In the genomic region with DNA sequence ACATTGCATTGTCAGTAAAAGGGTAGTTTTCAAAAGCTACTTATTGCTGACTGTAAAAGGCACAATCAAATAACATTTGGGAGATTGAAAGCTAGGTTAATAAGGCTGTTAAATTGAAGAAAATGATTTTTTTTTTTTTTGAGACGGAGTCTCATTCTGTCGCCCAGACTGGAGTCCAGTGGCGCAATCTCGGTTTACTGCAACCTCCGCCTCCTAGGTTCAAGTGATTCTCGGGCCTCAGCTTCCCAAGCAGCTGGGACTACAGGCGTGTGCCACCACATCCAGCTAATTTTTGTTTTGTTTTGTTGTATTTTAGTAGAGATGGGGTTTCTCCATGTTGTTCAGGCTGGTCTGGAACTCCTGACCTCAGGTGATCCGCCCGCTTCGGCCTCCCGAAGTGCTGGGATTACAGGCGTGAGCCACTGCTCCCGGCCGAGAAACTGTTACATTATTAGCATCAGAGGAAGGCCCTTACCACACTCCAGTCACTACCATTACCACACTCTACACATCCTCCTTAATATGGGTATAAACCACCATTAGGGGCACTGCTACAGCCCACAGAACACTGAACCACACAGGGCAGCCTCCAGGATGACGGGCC, we compare ENCODE assay signal across 8 cellular contexts. TPM values are rescaled to one million over a fixed set of nuclear protein-coding genes. Genes with fewer than 3 reads are reported as not detected.
DNase-seq lines count a peak whose midpoint lies in the region; ATAC-seq and TF ChIP-seq lines count a peak whose summit lies in the region.

No MANE protein-coding gene starts in this region.

- H3K4me1 ChIP-seq in NT2/D1 (ENCODE audit: insufficient read depth, insufficient read length): no peaks in the 10 kb centered on the region
- H3K4me1 ChIP-seq in colonic mucosa: no peaks in the 10 kb centered on the region
- peaks cover 4% of the 10 kb centered on the region for H3K4me1 ChIP-seq in mucosa of stomach (ENCODE audit: control insufficient read depth, insufficient read depth, low read length)

- POLR2A ChIA-PET in GM10248 (lab: Yijun Ruan, JAX): interaction anchor here (0.6 kb wide), 1 partner anchor 14 kb away, joined by 5 read pairs; no protein-coding TSS in a partner anchor

- CTCF ChIA-PET in GM10248 (lab: Yijun Ruan, JAX): interaction anchor here (0.8 to 2.0 kb wide), 9 partner anchors 14 to 314 kb away, joined by 3 to 5 read pairs (median 4); a partner anchor contains a TSS

- ATAC-seq in GM18505 (IDR thresholded peaks at IDR 0.05; ENCODE audit: unreplicated experiment) (peak; percentile 25), HG03135 (IDR thresholded peaks at IDR 0.05; ENCODE audit: unreplicated experiment) (no peak)

- H3K9me3 ChIP-seq in NT2/D1 (ENCODE audit: insufficient read depth, low read length) (no peaks in the 10 kb centered on the region), colonic mucosa (no peaks in the 10 kb centered on the region), mucosa of stomach (ENCODE audit: control insufficient read depth, low read length) (no peaks in the 10 kb centered on the region)

- no peak for TF ChIP-seq POLR2A in GM18505 (IDR thresholded peaks at IDR 0.05; ENCODE audit: borderline replicate concordance, extremely low read depth, insufficient read depth, insufficient read length)

- H3K4me3 ChIP-seq in HFF-Myc (replicated peaks; ENCODE audit: low read depth, low read length): peak overlapping the region; percentile 91
- peak overlapping the region; percentile 87 for H3K4me3 ChIP-seq in NT2/D1 (ENCODE audit: insufficient read length, low read depth)
- H3K4me3 ChIP-seq in colonic mucosa: peak overlapping the region; percentile 97
- peak overlapping the region; percentile 96 for H3K4me3 ChIP-seq in mucosa of stomach (ENCODE audit: low read length)

- TF ChIP-seq CTCF in HFF-Myc (IDR thresholded peaks at IDR 0.05; ENCODE audit: low read depth, low read length, missing control alignments) (no peak), colonic mucosa (IDR thresholded peaks at IDR 0.05) (no peak), GM10248 (IDR thresholded peaks at IDR 0.05; ENCODE audit: control extremely low read depth, extremely low read depth, low read depth, missing control alignments) (no peak)

- H3K9ac ChIP-seq in NT2/D1 (ENCODE audit: insufficient read length, low read depth) (peak overlapping the region; percentile 90), colonic mucosa (ENCODE audit: low read depth in 2 of 2, low read length in 2 of 2) (peak overlapping the region; percentile 82 to 91), mucosa of stomach (ENCODE audit: low read length) (peak overlapping the region; percentile 94)

- H3K36me3 ChIP-seq in NT2/D1 (ENCODE audit: insufficient read depth, insufficient read length, low read length) (peaks cover 27% of the 10 kb centered on the region), colonic mucosa (no peaks in the 10 kb centered on the region), mucosa of stomach (ENCODE audit: control insufficient read depth, insufficient read depth, low read length) (no peaks in the 10 kb centered on the region)

- DNase-seq in HFF-Myc (ENCODE audit: extremely low read depth, low read depth) (no peak), NT2/D1 (ENCODE audit: low read depth, low spot score) (no peak), colonic mucosa (peak; percentile 22), DMS114 treated with DMSO at 0.1 percent for 48 hours (lab: John Stamatoyannopoulos, UW; ENCODE audit: unreplicated experiment) (no peak), GM10248 (ENCODE audit: extremely low spot score) (no peak)

- peak overlapping the region; percentile 92 for H3K27ac ChIP-seq in colonic mucosa

- H3K27me3 ChIP-seq in NT2/D1 (ENCODE audit: insufficient read depth, insufficient read length): no peaks in the 10 kb centered on the region
- no peaks in the 10 kb centered on the region for H3K27me3 ChIP-seq in colonic mucosa
- H3K27me3 ChIP-seq in mucosa of stomach (ENCODE audit: control insufficient read depth, insufficient read depth, low read length): no peaks in the 10 kb centered on the region

- intact Hi-C loops in colonic mucosa (cut with DNase I): loop anchor here (5.0 kb wide), 1 partner anchor 314 kb away; a partner anchor contains a TSS

RNA-seq across cellular contexts. Expression of a gene that starts 1.0 kb away (rescaled TPM):
- 100 to 1,000 TPM; 125 to 322 TPM for total RNA-seq in colonic mucosa

RNA-seq across cellular contexts. Expression of a gene that starts 45.7 kb away (rescaled TPM):
- not detected for total RNA-seq in colonic mucosa
